In the genomic region with DNA sequence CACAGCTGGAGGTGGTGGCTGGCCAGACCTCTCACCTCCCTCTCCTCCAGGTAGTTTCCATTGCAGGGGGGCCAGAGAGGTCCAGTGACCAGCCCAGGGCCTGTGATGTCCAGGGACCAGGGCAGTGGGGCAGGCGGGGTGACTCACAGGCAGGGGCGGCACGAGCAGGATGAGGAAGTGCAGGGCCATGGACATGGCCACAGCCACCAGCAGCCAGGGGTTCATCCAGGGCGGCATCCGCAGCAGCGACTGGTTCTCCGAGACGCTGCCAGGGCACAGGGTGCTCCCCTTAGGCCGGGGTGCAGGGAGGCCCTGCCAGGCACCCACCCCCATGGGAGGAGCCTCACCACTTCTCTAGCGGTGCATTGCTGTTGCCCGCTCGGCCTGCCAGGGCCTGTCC, we compare ENCODE assay signal across 1 cellular context.
TF ChIP-seq lines count a peak whose summit lies in the region.

No MANE protein-coding gene starts in this region.

TF ChIP-seq in K562, 482 proteins besides CTCF, POLR2A, EP300 and RAD21:
- TF ChIP-seq NFXL1 (CRISPR knock-in tag; IDR thresholded peaks at IDR 0.05) (0 out of 2 replicates have a peak, but pooled peaks have one; percentile 41), RBM22 (IDR thresholded peaks at IDR 0.05; ENCODE audit: low read depth, low read length, poor library complexity, severe bottlenecking) (peak; percentile 51), POLR2G (IDR thresholded peaks at IDR 0.05; ENCODE audit: low read depth, low read length) (peak; percentile 62), SMARCB1 (IDR thresholded peaks at IDR 0.05; ENCODE audit: insufficient read length, low read depth) (no peak), BRD4 (IDR thresholded peaks at IDR 0.05) (no peak), ZNF512 (tag; IDR thresholded peaks at IDR 0.05) (no peak), NRF1 (conservative IDR thresholded peaks at IDR 0.05 in 1 of 2, IDR thresholded peaks at IDR 0.05 in 1 of 2) (no peak), SAP30 (IDR thresholded peaks at IDR 0.05; ENCODE audit: borderline replicate concordance, insufficient read depth, low read depth, low read length, poor library complexity, severe bottlenecking) (no peak), PTRF (tag; IDR thresholded peaks at IDR 0.05) (no peak), SNAPC5 (CRISPR knock-in tag; IDR thresholded peaks at IDR 0.05) (no peak), RBM25 (IDR thresholded peaks at IDR 0.05; ENCODE audit: low read depth, low read length, severe bottlenecking) (no peak), POLR3G (IDR thresholded peaks at IDR 0.05; ENCODE audit: extremely low read depth, insufficient read length, insufficient replicate concordance) (no peak), TGIF2 (CRISPR knock-in tag; IDR thresholded peaks at IDR 0.05) (no peak), BDP1 (IDR thresholded peaks at IDR 0.05; ENCODE audit: insufficient read depth, insufficient read length) (no peak), SREBF2 (CRISPR knock-in tag; IDR thresholded peaks at IDR 0.05) (no peak), DNMT1 (IDR thresholded peaks at IDR 0.05) (no peak), ETS2 (tag; IDR thresholded peaks at IDR 0.05; ENCODE audit: borderline replicate concordance, poor library complexity, severe bottlenecking) (no peak), MCM5 (IDR thresholded peaks at IDR 0.05; ENCODE audit: low read depth) (no peak)
- TF ChIP-seq, protein P1, sequence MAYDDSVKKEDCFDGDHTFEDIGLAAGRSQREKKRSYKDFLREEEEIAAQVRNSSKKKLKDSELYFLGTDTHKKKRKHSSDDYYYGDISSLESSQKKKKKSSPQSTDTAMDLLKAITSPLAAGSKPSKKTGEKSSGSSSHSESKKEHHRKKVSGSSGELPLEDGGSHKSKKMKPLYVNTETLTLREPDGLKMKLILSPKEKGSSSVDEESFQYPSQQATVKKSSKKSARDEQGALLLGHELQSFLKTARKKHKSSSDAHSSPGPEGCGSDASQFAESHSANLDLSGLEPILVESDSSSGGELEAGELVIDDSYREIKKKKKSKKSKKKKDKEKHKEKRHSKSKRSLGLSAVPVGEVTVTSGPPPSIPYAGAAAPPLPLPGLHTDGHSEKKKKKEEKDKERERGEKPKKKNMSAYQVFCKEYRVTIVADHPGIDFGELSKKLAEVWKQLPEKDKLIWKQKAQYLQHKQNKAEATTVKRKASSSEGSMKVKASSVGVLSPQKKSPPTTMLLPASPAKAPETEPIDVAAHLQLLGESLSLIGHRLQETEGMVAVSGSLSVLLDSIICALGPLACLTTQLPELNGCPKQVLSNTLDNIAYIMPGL (CRISPR knock-in tag; IDR thresholded peaks at IDR 0.05) = no peak
- TF ChIP-seq, protein P2, sequence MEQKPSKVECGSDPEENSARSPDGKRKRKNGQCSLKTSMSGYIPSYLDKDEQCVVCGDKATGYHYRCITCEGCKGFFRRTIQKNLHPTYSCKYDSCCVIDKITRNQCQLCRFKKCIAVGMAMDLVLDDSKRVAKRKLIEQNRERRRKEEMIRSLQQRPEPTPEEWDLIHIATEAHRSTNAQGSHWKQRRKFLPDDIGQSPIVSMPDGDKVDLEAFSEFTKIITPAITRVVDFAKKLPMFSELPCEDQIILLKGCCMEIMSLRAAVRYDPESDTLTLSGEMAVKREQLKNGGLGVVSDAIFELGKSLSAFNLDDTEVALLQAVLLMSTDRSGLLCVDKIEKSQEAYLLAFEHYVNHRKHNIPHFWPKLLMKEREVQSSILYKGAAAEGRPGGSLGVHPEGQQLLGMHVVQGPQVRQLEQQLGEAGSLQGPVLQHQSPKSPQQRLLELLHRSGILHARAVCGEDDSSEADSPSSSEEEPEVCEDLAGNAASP (IDR thresholded peaks at IDR 0.05) = no peak
- TF ChIP-seq, protein P3, sequence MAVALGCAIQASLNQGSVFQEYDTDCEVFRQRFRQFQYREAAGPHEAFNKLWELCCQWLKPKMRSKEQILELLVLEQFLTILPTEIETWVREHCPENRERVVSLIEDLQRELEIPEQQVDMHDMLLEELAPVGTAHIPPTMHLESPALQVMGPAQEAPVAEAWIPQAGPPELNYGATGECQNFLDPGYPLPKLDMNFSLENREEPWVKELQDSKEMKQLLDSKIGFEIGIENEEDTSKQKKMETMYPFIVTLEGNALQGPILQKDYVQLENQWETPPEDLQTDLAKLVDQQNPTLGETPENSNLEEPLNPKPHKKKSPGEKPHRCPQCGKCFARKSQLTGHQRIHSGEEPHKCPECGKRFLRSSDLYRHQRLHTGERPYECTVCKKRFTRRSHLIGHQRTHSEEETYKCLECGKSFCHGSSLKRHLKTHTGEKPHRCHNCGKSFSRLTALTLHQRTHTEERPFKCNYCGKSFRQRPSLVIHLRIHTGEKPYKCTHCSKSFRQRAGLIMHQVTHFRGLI (CRISPR knock-in tag; IDR thresholded peaks at IDR 0.05) = no peak
- TF ChIP-seq, protein P4, sequence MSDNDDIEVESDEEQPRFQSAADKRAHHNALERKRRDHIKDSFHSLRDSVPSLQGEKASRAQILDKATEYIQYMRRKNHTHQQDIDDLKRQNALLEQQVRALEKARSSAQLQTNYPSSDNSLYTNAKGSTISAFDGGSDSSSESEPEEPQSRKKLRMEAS (CRISPR knock-in tag; IDR thresholded peaks at IDR 0.05) = no peak
